1 cellular context compared by ENCODE assay signal in the genomic region with DNA sequence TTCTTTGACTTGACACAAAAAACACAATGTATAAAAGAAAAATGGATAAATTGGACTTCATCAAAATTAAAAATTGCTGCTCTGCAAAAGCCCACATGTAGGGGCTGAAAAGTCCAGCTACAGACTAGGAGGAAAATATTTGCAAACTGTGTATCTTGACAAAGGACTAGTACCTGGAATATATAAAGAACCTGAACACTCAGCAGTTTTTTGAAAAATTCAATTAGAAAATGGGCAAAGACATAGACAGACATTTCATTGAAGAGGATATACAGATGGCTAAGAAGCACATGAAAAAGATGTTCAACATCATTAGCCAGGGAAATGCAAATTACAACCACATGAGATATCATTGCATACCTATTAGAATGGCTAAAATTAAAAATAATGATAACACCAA.
TF ChIP-seq lines count a peak whose summit lies in the region.

No MANE protein-coding gene starts in this region.

TF ChIP-seq in HepG2, 621 proteins besides CTCF, POLR2A, EP300 and RAD21:
- TF ChIP-seq MAFK (conservative IDR thresholded peaks at IDR 0.05 in 1 of 2, IDR thresholded peaks at IDR 0.05 in 1 of 2; ENCODE audit: low read length in 2 of 2) = peak; percentile 30 to 51; a peak in 2 of 4 replicates
- no peak for TF ChIP-seq RARA (CRISPR knock-in tag; IDR thresholded peaks at IDR 0.05)
TF ChIP-seq in HepG2: peak in this region for 1.
